Comparison of ENCODE assay signal across 17 cellular contexts in genomic region chr4:24802648-24803047, GRCh38. TPM values are rescaled to one million over a fixed set of nuclear protein-coding genes. Genes with fewer than 3 reads are reported as not detected.
"Had no signal": no experiment of that assay in that cellular context is flagged by ENCODE, and none has a peak within 500 bp of the region (broad histone marks: within the 10 kb centered on the region; RNA-seq: fewer than 3 reads in every experiment).

No MANE protein-coding gene starts in this region.

- H3K9me3 ChIP-seq: lower lobe of right lung, psoas muscle, spleen had no signal

- H3K27ac ChIP-seq: epithelial cell of prostate, lower lobe of right lung, psoas muscle, spleen had no signal

- H3K4me3 ChIP-seq: lower lobe of right lung, psoas muscle, spleen had no signal

- ATAC-seq: left colon, lower lobe of right lung, psoas muscle, sciatic nerve, T-helper 17 cell, WTC11 had no signal

- DNase-seq: activated CD4-positive, alpha-beta memory T cell treated with anti-CD3 and anti-CD28 coated beads, Interleukin-2, amount 10 ng/mL, durations not matched to agents 7 days and 5 days; activated CD4-positive, alpha-beta T cell treated with anti-CD3 and anti-CD28 coated beads for 4 hours; activated effector memory CD4-positive, alpha-beta T cell treated with anti-CD3 and anti-CD28 coated beads, Interleukin-2, amount 50 U/mL, for 16 hours; activated T-cell treated with anti-CD3 and anti-CD28 coated beads, Interleukin-2, amount 50 U/mL, for 48 hours; central memory CD4-positive, alpha-beta T cell; cortex of kidney; effector CD8-positive, alpha-beta T cell; left colon; lower lobe of right lung; nephron progenitor cell; occipital lobe; psoas muscle; spleen; T-helper 17 cell had no signal

- H3K4me1 ChIP-seq: lower lobe of right lung had no signal

RNA-seq across cellular contexts. Expression of gene SOD3, which starts 7.3 kb away (rescaled TPM):
- total RNA-seq: activated CD4-positive, alpha-beta memory T cell treated with anti-CD3 and anti-CD28 coated beads, Interleukin-2, amount 10 ng/mL, durations not matched to agents 7 days and 5 days; occipital lobe; T-helper 17 cell had no signal
